In the genomic region with DNA sequence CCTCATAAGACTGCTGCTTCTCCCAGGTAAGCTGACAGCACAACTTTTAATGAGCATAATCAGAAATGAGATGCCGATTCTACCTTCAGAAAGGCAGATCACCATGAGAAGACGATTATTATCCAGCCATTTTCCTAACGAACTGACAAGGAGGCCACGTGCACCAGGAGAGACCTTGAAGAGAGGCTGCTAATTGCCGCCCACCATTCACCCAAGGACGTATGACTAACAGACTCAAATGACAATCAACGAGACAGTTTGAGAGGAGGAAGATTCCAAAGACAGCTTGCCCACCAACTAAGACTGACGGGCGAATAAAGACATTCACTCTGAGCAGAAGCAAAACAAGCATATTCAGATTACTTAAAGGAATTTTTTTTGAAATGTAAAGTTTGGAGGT, we compare ENCODE assay signal across 1 cellular context.
TF ChIP-seq lines count a peak whose summit lies in the region.

No MANE protein-coding gene starts in this region.

TF ChIP-seq in GM23338, 12 proteins besides CTCF, POLR2A, EP300 and RAD21 (continued from another document):
- TF ChIP-seq, protein P1, sequence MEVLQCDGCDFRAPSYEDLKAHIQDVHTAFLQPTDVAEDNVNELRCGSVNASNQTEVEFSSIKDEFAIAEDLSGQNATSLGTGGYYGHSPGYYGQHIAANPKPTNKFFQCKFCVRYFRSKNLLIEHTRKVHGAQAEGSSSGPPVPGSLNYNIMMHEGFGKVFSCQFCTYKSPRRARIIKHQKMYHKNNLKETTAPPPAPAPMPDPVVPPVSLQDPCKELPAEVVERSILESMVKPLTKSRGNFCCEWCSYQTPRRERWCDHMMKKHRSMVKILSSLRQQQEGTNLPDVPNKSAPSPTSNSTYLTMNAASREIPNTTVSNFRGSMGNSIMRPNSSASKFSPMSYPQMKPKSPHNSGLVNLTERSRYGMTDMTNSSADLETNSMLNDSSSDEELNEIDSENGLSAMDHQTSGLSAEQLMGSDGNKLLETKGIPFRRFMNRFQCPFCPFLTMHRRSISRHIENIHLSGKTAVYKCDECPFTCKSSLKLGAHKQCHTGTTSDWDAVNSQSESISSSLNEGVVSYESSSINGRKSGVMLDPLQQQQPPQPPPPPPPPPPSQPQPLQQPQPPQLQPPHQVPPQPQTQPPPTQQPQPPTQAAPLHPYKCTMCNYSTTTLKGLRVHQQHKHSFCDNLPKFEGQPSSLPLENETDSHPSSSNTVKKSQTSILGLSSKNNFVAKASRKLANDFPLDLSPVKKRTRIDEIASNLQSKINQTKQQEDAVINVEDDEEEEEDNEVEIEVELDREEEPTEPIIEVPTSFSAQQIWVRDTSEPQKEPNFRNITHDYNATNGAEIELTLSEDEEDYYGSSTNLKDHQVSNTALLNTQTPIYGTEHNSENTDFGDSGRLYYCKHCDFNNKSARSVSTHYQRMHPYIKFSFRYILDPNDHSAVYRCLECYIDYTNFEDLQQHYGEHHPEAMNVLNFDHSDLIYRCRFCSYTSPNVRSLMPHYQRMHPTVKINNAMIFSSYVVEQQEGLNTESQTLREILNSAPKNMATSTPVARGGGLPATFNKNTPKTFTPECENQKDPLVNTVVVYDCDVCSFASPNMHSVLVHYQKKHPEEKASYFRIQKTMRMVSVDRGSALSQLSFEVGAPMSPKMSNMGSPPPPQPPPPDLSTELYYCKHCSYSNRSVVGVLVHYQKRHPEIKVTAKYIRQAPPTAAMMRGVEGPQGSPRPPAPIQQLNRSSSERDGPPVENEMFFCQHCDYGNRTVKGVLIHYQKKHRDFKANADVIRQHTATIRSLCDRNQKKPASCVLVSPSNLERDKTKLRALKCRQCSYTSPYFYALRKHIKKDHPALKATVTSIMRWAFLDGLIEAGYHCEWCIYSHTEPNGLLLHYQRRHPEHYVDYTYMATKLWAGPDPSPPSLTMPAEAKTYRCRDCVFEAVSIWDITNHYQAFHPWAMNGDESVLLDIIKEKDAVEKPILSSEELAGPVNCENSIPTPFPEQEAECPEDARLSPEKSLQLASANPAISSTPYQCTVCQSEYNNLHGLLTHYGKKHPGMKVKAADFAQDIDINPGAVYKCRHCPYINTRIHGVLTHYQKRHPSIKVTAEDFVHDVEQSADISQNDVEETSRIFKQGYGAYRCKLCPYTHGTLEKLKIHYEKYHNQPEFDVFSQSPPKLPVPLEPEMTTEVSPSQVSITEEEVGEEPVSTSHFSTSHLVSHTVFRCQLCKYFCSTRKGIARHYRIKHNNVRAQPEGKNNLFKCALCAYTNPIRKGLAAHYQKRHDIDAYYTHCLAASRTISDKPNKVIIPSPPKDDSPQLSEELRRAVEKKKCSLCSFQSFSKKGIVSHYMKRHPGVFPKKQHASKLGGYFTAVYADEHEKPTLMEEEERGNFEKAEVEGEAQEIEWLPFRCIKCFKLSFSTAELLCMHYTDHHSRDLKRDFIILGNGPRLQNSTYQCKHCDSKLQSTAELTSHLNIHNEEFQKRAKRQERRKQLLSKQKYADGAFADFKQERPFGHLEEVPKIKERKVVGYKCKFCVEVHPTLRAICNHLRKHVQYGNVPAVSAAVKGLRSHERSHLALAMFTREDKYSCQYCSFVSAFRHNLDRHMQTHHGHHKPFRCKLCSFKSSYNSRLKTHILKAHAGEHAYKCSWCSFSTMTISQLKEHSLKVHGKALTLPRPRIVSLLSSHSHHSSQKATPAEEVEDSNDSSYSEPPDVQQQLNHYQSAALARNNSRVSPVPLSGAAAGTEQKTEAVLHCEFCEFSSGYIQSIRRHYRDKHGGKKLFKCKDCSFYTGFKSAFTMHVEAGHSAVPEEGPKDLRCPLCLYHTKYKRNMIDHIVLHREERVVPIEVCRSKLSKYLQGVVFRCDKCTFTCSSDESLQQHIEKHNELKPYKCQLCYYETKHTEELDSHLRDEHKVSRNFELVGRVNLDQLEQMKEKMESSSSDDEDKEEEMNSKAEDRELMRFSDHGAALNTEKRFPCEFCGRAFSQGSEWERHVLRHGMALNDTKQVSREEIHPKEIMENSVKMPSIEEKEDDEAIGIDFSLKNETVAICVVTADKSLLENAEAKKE (CRISPR knock-in tag; IDR thresholded peaks at IDR 0.05) = no peak
- no peak for TF ChIP-seq ZNF331 (CRISPR knock-in tag; IDR thresholded peaks at IDR 0.05; ENCODE audit: low read depth)
